In genomic region chr15:100934735-100935134, GRCh38 we compare ENCODE assay signal across 1 cellular context.
A peak's percentile ranks its signal among the peaks of the same experiment; 100 is the strongest.
TF ChIP-seq lines count a peak whose summit lies in the region.

No MANE protein-coding gene starts in this region.

TF ChIP-seq in GM12878, 131 proteins besides CTCF, POLR2A, EP300 and RAD21 (continued from another document):
- TF ChIP-seq ZNF592 (IDR thresholded peaks at IDR 0.05) = no peak
- TF ChIP-seq ZBED1 (IDR thresholded peaks at IDR 0.05; ENCODE audit: borderline replicate concordance) = no peak
- TF ChIP-seq ZNF687 (IDR thresholded peaks at IDR 0.05) = 0 out of 2 replicates have a peak, but pooled peaks have one; percentile 9
- no peak for TF ChIP-seq CEBPB (IDR thresholded peaks at IDR 0.05; ENCODE audit: borderline replicate concordance in 1 of 2, low read depth in 2 of 2, low read length in 2 of 2)
- no peak for TF ChIP-seq MTA3 (IDR thresholded peaks at IDR 0.05; ENCODE audit: borderline replicate concordance, low read length)
- TF ChIP-seq MYC (IDR thresholded peaks at IDR 0.05; ENCODE audit: insufficient read depth, insufficient read length, insufficient replicate concordance, low read length, severe bottlenecking) = no peak
- TF ChIP-seq RUNX3 (IDR thresholded peaks at IDR 0.05; ENCODE audit: low read length) = 0 out of 2 replicates have a peak, but pooled peaks have one; percentile 11
- no peak for TF ChIP-seq ZZZ3 (IDR thresholded peaks at IDR 0.05; ENCODE audit: control insufficient read depth, insufficient read length, low read depth)
- TF ChIP-seq SIN3A (IDR thresholded peaks at IDR 0.05; ENCODE audit: low read depth, low read length) = no peak
